In the genomic region with DNA sequence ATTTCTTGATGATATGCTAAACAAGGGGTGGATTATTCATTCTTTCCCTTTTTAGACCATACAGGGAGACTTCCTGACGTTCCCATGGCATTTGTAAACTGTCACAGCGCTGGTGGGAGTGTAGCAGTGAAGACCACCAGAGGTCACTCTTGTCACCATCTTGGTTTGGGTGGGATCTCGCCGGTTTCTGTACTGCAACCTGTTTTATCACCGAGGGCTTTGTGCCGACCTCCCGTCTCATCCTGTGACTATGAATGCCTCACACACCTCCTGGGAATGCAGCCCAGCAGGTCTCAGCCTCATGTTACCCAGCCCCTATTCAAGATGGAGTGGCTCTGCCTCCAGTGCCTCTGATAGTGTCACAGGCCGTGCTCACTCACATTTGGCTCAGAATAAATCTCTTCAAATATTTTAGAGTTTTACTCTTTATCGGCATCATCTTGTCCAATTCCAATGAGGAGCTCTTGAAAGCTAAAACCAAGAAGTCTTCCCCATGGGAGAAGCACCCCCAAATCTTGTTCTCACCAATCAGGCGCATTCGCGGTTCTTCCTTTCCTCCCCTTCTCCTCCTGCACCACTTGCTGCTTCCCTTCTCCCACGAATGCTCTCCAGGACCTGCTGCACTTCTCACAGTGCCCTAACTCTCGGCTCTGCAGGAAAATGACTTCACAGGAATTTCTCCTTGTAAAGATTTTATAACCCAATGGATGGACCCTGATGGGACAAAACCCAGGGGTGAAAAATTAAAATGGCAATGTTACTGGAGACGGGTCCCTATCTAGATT, we compare ENCODE assay signal across 8 cellular contexts. TPM values are rescaled to one million over a fixed set of nuclear protein-coding genes. Genes with fewer than 3 reads are reported as not detected.
DNase-seq lines count a peak whose midpoint lies in the region; ATAC-seq and TF ChIP-seq lines count a peak whose summit lies in the region.
"Not testable (repeated sequence)": the region's sequence is repeated elsewhere in the genome, so short reads cannot be mapped to it uniquely, and the experiment has no call there.

No MANE protein-coding gene starts in this region.

- peak in 1 of 2 donors; percentile 40 for ATAC-seq in activated T-cell treated with anti-CD3 and anti-CD28 coated beads, Interleukin-2, amount 50 U/mL, for 72 hours (replicated peaks in 1 of 2)
- ATAC-seq in thoracic aorta (ENCODE audit: insufficient number of reproducible peaks, low FRiP score, low read depth) = not testable (repeated sequence)

- H3K4me1 Mint-ChIP-seq in CD4-positive, alpha-beta memory T cell = peaks cover 7 to 24% (median 8%) of the 10 kb centered on the region in 4 donors
- H3K4me1 Mint-ChIP-seq in activated T-cell treated with anti-CD3 and anti-CD28 coated beads, Interleukin-2, amount 50 U/mL, for 72 hours (ENCODE audit: low read depth) = peaks cover 21% of the 10 kb centered on the region

- not testable (repeated sequence) for H4K20me1 ChIP-seq in OCI-LY3 (ENCODE audit: insufficient read depth, low read length)

- not testable (repeated sequence) for H3K27me3 Mint-ChIP-seq in CD4-positive, alpha-beta memory T cell
- peaks cover 32% of the 10 kb centered on the region for H3K27me3 Mint-ChIP-seq in activated T-cell treated with anti-CD3 and anti-CD28 coated beads, Interleukin-2, amount 50 U/mL, for 72 hours (ENCODE audit: low read depth)

- TF ChIP-seq CTCF in HEK293 (tag by site-specific recombination; IDR thresholded peaks at IDR 0.05); neutrophil (IDR thresholded peaks at IDR 0.05); thoracic aorta (IDR thresholded peaks at IDR 0.05): not testable (repeated sequence)
- TF ChIP-seq CTCF in OCI-LY3 (IDR thresholded peaks at IDR 0.05; ENCODE audit: low read depth, low read length) = peak; percentile 27

- CTCF ChIA-PET in CD4-positive, alpha-beta memory T cell (lab: Charles Lee; ENCODE audit: partially characterized antibody) = not testable (repeated sequence)
- CTCF ChIA-PET in HEK293 (lab: Yijun Ruan, JAX) = interaction anchor here (0.6 kb wide), 1 partner anchor 681 kb away, joined by 3 read pairs; no protein-coding TSS in a partner anchor

- peak overlapping the region in 3 of 7 donors; percentile 44 to 65 (median 58) for H3K27ac Mint-ChIP-seq in CD4-positive, alpha-beta memory T cell
- H3K27ac Mint-ChIP-seq in activated T-cell treated with anti-CD3 and anti-CD28 coated beads, Interleukin-2, amount 50 U/mL, for 72 hours = not testable (repeated sequence)

- not testable (repeated sequence) for H3K27ac ChIP-seq in CD4-positive, alpha-beta memory T cell (ENCODE audit: low read depth, low read length); HEK293 (ENCODE audit: extremely low read depth, low read depth, low read length); OCI-LY3 (ENCODE audit: low read length); neutrophil; thoracic aorta

- H3K36me3 ChIP-seq in CD4-positive, alpha-beta memory T cell (ENCODE audit: insufficient read depth, low read length); HEK293 (ENCODE audit: control insufficient read depth in 2 of 2, insufficient read depth in 1 of 2, low read length in 2 of 2); OCI-LY3 (replicated peaks; ENCODE audit: low read depth, low read length); neutrophil; thoracic aorta: not testable (repeated sequence)

- POLR2A ChIA-PET in CD4-positive, alpha-beta memory T cell (lab: Charles Lee; ENCODE audit: partially characterized antibody); HEK293 (lab: Yijun Ruan, JAX): not testable (repeated sequence)

- H3K9me3 Mint-ChIP-seq in CD4-positive, alpha-beta memory T cell; activated T-cell treated with anti-CD3 and anti-CD28 coated beads, Interleukin-2, amount 50 U/mL, for 72 hours: not testable (repeated sequence)

- H3K36me3 Mint-ChIP-seq in CD4-positive, alpha-beta memory T cell; activated T-cell treated with anti-CD3 and anti-CD28 coated beads, Interleukin-2, amount 50 U/mL, for 72 hours (ENCODE audit: insufficient read depth in 2 of 2): not testable (repeated sequence)

- not testable (repeated sequence) for H3K27me3 ChIP-seq in CD4-positive, alpha-beta memory T cell (ENCODE audit: insufficient read depth, low read length); OCI-LY3 (ENCODE audit: low read depth, low read length); neutrophil; thoracic aorta (replicated peaks; ENCODE audit: insufficient read depth)

- H3K9ac ChIP-seq in OCI-LY3 (ENCODE audit: low read length) = not testable (repeated sequence)

- H3K4me3 Mint-ChIP-seq in CD4-positive, alpha-beta memory T cell = peak overlapping the region; percentile 82 to 91 (median 86)
- peak overlapping the region; percentile 79 to 87 for H3K4me3 Mint-ChIP-seq in activated T-cell treated with anti-CD3 and anti-CD28 coated beads, Interleukin-2, amount 50 U/mL, for 72 hours

- not testable (repeated sequence) for H3K4me1 ChIP-seq in CD4-positive, alpha-beta memory T cell (ENCODE audit: insufficient read depth, low read length); HEK293 (ENCODE audit: control insufficient read depth, insufficient read depth, low read length); OCI-LY3 (ENCODE audit: low read length); thoracic aorta (ENCODE audit: control insufficient read depth in 1 of 2, low read depth in 2 of 2)
- H3K4me1 ChIP-seq in neutrophil (ENCODE audit: control insufficient read depth in 1 of 2, insufficient read depth in 1 of 2, low read depth in 1 of 2, low read length in 1 of 2) = peaks cover 10 to 22% of the 10 kb centered on the region in 2 experiments

- not testable (repeated sequence) for H3K79me2 ChIP-seq in OCI-LY3 (ENCODE audit: low read length)

- intact Hi-C loops in CD4-positive, alpha-beta memory T cell (cut with micrococcal nuclease) = not testable (repeated sequence)

- H3K4me2 ChIP-seq in OCI-LY3 (ENCODE audit: low read length) = peak overlapping the region; percentile 70

- H3K9me3 ChIP-seq in CD4-positive, alpha-beta memory T cell (ENCODE audit: control insufficient read depth in 1 of 2, low read length in 2 of 2); HEK293 (ENCODE audit: control insufficient read depth, insufficient read depth, low read depth, low read length); OCI-LY3 (ENCODE audit: insufficient read depth, low read length); neutrophil; thoracic aorta: not testable (repeated sequence)

- not testable (repeated sequence) for H3K4me3 ChIP-seq in CD4-positive, alpha-beta memory T cell (ENCODE audit: low read length in 2 of 2); HEK293 (ENCODE audit: low read depth, low read length)
- H3K4me3 ChIP-seq in OCI-LY3 (ENCODE audit: low read length) (peak overlapping the region; percentile 73), neutrophil (ENCODE audit: low read depth in 1 of 2, low read length in 1 of 2) (peak overlapping the region; percentile 30 to 52), thoracic aorta (peak overlapping the region; percentile 71)

- H2AFZ ChIP-seq in OCI-LY3 (ENCODE audit: low read depth, low read length) = peak overlapping the region; percentile 93

- not testable (repeated sequence) for DNase-seq in CD4-positive, alpha-beta memory T cell; thoracic aorta (ENCODE audit: low spot score)
- peak in 1 of 2 donors; percentile 1 for DNase-seq in activated T-cell treated with anti-CD3 and anti-CD28 coated beads, Interleukin-2, amount 50 U/mL, for 72 hours
- DNase-seq in ecto neural progenitor cell (ENCODE audit: low spot score) (peak; percentile 58), islet precursor cell (peak; percentile 94)

TF ChIP-seq in HEK293, 187 proteins besides CTCF, POLR2A, EP300 and RAD21:
- 0 out of 2 replicates have a peak, but pooled peaks have one; percentile 29 for TF ChIP-seq HOXD13 (CRISPR knock-in tag; IDR thresholded peaks at IDR 0.05; ENCODE audit: borderline replicate concordance)

RNA-seq across cellular contexts. Expression of a gene that starts 39.2 kb away (rescaled TPM):
- total RNA-seq in CD4-positive, alpha-beta memory T cell = 1 to 10 TPM; 2.1 to 3.2 TPM
- polyA plus RNA-seq in CD4-positive, alpha-beta memory T cell = 1 to 10 TPM in 1 of 2 donors, under 1 TPM in 1; 0.97 to 2.4 TPM
- 1 to 10 TPM; 1.5 to 2.4 TPM for total RNA-seq in activated T-cell treated with anti-CD3 and anti-CD28 coated beads, Interleukin-2, amount 50 U/mL, for 72 hours
- 10 to 100 TPM; 13.2 to 25.3 TPM for total RNA-seq in thoracic aorta
